Comparison of ENCODE assay signal across 1 cellular context in genomic region chr3:57820479-57820878, GRCh38.
TF ChIP-seq lines count a peak whose summit lies in the region.

No MANE protein-coding gene starts in this region.

TF ChIP-seq in GM23338, 12 proteins besides CTCF, POLR2A, EP300 and RAD21:
- TF ChIP-seq ZNF462 (CRISPR knock-in tag; IDR thresholded peaks at IDR 0.05) (no peak), ZNF331 (CRISPR knock-in tag; IDR thresholded peaks at IDR 0.05; ENCODE audit: low read depth) (no peak), CREB1 (CRISPR knock-in tag; IDR thresholded peaks at IDR 0.05; ENCODE audit: low read depth) (no peak), ZNF114 (CRISPR knock-in tag; IDR thresholded peaks at IDR 0.05) (no peak), POLR2AphosphoS5 (IDR thresholded peaks at IDR 0.05; ENCODE audit: low read depth) (no peak), EZH2 (IDR thresholded peaks at IDR 0.05; ENCODE audit: low read depth, unreplicated experiment) (no peak), JUNB (IDR thresholded peaks at IDR 0.05; ENCODE audit: unreplicated experiment) (no peak), EZH2phosphoT487 (IDR thresholded peaks at IDR 0.05; ENCODE audit: unreplicated experiment) (no peak), REST (IDR thresholded peaks at IDR 0.05; ENCODE audit: unreplicated experiment) (no peak), NANOG (IDR thresholded peaks at IDR 0.05; ENCODE audit: borderline replicate concordance) (no peak), STAT1 (IDR thresholded peaks at IDR 0.05; ENCODE audit: unreplicated experiment) (no peak), ETS1 (IDR thresholded peaks at IDR 0.05) (no peak)
